Comparison of ENCODE assay signal across 30 cellular contexts in genomic region chr16:3764409-3764808, GRCh38.
"Had no signal": no experiment of that assay in that cellular context is flagged by ENCODE, and none has a peak within 500 bp of the region (broad histone marks: within the 10 kb centered on the region; RNA-seq: fewer than 3 reads in every experiment).

No MANE protein-coding gene starts in this region.

- H3K27me3 ChIP-seq: adrenal gland, body of pancreas, brain microvascular endothelial cell, breast epithelium had no signal

- DNase-seq: activated B cell treated with CpG ODN at 0.5 μM for 24 hours; activated CD4-positive, alpha-beta memory T cell treated with anti-CD3 and anti-CD28 coated beads for 36 hours; activated CD4-positive, alpha-beta T cell treated with anti-CD3 and anti-CD28 coated beads for 4 hours; activated CD4-positive, alpha-beta T cell treated with anti-CD3 and anti-CD28 coated beads, Interleukin-2, amount 10 ng/mL, durations not matched to agents 24 days and 14 days; activated CD4-positive, alpha-beta T cell treated with anti-CD3 and anti-CD28 coated beads, Interleukin-2, amount 50 U/mL, for 1 hour; activated CD4-positive, alpha-beta T cell treated with anti-CD3 and anti-CD28 coated beads, Interleukin-2, amount 50 U/mL, for 4 hours; activated CD4-positive, CD25-positive, alpha-beta regulatory T cell treated with anti-CD3 and anti-CD28 coated beads, Interleukin-2, amount 50 U/mL, for 72 hours; activated CD8-positive, alpha-beta memory T cell treated with anti-CD3 and anti-CD28 coated beads, Interleukin-2, amount 50 U/mL, for 4 hours; activated CD8-positive, alpha-beta T cell treated with anti-CD3 and anti-CD28 coated beads for 36 hours; activated gamma-delta T cell treated with Interleukin-2 at 50 U/mL for 16 hours; activated naive CD4-positive, alpha-beta T cell; activated naive CD4-positive, alpha-beta T cell treated with anti-CD3 and anti-CD28 coated beads for 36 hours; activated naive CD4-positive, alpha-beta T cell treated with anti-CD3 and anti-CD28 coated beads, Interleukin-2, amount 50 U/mL, for 16 hours; activated naive CD8-positive, alpha-beta T cell treated with anti-CD3 and anti-CD28 coated beads for 36 hours; activated T-cell treated with anti-CD3 and anti-CD28 coated beads for 4 hours; activated T-cell treated with anti-CD3 and anti-CD28 coated beads, Interleukin-2, amount 50 U/mL, for 1 hour; activated T-cell treated with anti-CD3 and anti-CD28 coated beads, Interleukin-2, amount 50 U/mL, for 4 hours; activated T-cell treated with anti-CD3 and anti-CD28 coated beads, Interleukin-2, amount 50 U/mL, for 72 hours; amniotic stem cell; body of pancreas; brain microvascular endothelial cell; central memory CD4-positive, alpha-beta T cell; T-cell; T-helper 2 cell; T-helper 9 cell had no signal

- ATAC-seq: activated CD8-positive, alpha-beta T cell treated with anti-CD3 and anti-CD28 coated beads for 36 hours; activated naive CD4-positive, alpha-beta T cell treated with anti-CD3 and anti-CD28 coated beads, Interleukin-2, amount 50 U/mL, for 72 hours; activated T-cell treated with anti-CD3 and anti-CD28 coated beads, Interleukin-2, amount 50 U/mL, for 4 hours; activated T-cell treated with anti-CD3 and anti-CD28 coated beads, Interleukin-2, amount 50 U/mL, for 72 hours; activated T-helper 17 cell treated with anti-CD3 and anti-CD28 coated beads, Interleukin-2, amount 50 U/mL, for 72 hours; body of pancreas; T-cell had no signal

- H3K9me3 ChIP-seq: adrenal gland, body of pancreas, breast epithelium had no signal

- H3K4me3 ChIP-seq: adrenal gland, body of pancreas, breast epithelium had no signal

- H3K4me1 ChIP-seq: adrenal gland, body of pancreas, breast epithelium had no signal

- H3K27ac ChIP-seq: adrenal gland, body of pancreas, brain microvascular endothelial cell, breast epithelium, VCaP had no signal

- H3K36me3 ChIP-seq: breast epithelium had no signal
